ENCODE assay signal across 7 cellular contexts in the genomic region with DNA sequence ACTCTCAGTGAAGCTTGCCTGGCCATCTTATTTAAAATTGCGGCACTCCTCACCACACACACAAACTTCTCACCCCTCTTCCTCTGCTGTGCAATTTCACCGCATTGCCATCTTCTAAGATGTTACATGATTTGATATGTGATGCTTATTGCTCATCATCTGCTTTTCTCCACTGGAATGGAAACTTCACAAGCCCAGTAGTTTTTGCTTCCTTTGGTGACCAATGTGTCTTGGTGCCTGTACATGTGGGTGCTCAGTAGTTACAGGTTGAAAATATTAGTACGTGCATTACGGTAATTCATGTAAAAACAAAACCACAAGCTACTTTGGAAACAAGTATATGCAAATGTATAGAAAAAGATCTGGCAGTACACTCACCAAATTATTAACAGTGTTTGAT.
A peak's percentile ranks its signal among the peaks of the same experiment; 100 is the strongest.
DNase-seq lines count a peak whose midpoint lies in the region; ATAC-seq, FAIRE-seq and TF ChIP-seq lines count a peak whose summit lies in the region.
"Not testable (repeated sequence)": the region's sequence is repeated elsewhere in the genome, so short reads cannot be mapped to it uniquely, and the experiment has no call there.

No MANE protein-coding gene starts in this region.

- H3K9me3 Mint-ChIP-seq in astrocyte (ENCODE audit: unreplicated experiment): not testable (repeated sequence)

- H3K4me2 ChIP-seq in astrocyte (ENCODE audit: low read length): not testable (repeated sequence)

- not testable (repeated sequence) for H3K9me3 ChIP-seq in astrocyte (ENCODE audit: insufficient read depth, low read depth, low read length)

- peak; percentile 3 to 38 for DNase-seq in NCI-H526 (lab: John Stamatoyannopoulos, UW)
- not testable (repeated sequence) for DNase-seq in astrocyte (ENCODE audit: low read depth)

- H3K9ac ChIP-seq in astrocyte (ENCODE audit: low read length): not testable (repeated sequence)

- H4K20me1 ChIP-seq in astrocyte (ENCODE audit: insufficient read depth, low read length): not testable (repeated sequence)

- peak; percentile 26 for FAIRE-seq in astrocyte (lab: Jason Lieb, UNC)

- not testable (repeated sequence) for H3K27ac Mint-ChIP-seq in astrocyte (ENCODE audit: unreplicated experiment)

- not testable (repeated sequence) for H3K27ac ChIP-seq in astrocyte (ENCODE audit: low read depth, low read length)

- H3K36me3 Mint-ChIP-seq in astrocyte (ENCODE audit: low read depth, unreplicated experiment): not testable (repeated sequence)

- H2AFZ ChIP-seq in astrocyte (ENCODE audit: low read depth, low read length): not testable (repeated sequence)

- H3K27me3 ChIP-seq in astrocyte (ENCODE audit: insufficient read depth, low read length): not testable (repeated sequence)

- H3K79me2 ChIP-seq in astrocyte (ENCODE audit: insufficient read depth, low read length): not testable (repeated sequence)

- H3K36me3 ChIP-seq in astrocyte (ENCODE audit: insufficient read depth, low read length): not testable (repeated sequence)

- H3K27me3 Mint-ChIP-seq in astrocyte (ENCODE audit: low read depth, unreplicated experiment): not testable (repeated sequence)

- not testable (repeated sequence) for H3K4me3 Mint-ChIP-seq in astrocyte (ENCODE audit: unreplicated experiment)

- H3K4me3 ChIP-seq in astrocyte (ENCODE audit: insufficient read depth, low read depth, low read length): not testable (repeated sequence)

- not testable (repeated sequence) for TF ChIP-seq CTCF in astrocyte (IDR thresholded peaks at IDR 0.05; ENCODE audit: insufficient read depth, low read depth, low read length)

- ATAC-seq in GM18508 (IDR thresholded peaks at IDR 0.05; ENCODE audit: insufficient read depth, unreplicated experiment) (peak; percentile 81), GM19324 (IDR thresholded peaks at IDR 0.05; ENCODE audit: low FRiP score, unreplicated experiment) (peak; percentile 57), GM21619 (IDR thresholded peaks at IDR 0.05; ENCODE audit: unreplicated experiment) (peak; percentile 76), HG02943 (IDR thresholded peaks at IDR 0.05; ENCODE audit: low read depth, unreplicated experiment) (peak; percentile 77), HG03280 (IDR thresholded peaks at IDR 0.05; ENCODE audit: unreplicated experiment) (peak; percentile 72)

- not testable (repeated sequence) for H3K4me1 Mint-ChIP-seq in astrocyte (ENCODE audit: low read depth, unreplicated experiment)

- H3K4me1 ChIP-seq in astrocyte (ENCODE audit: insufficient read depth, low read length): not testable (repeated sequence)
